ENCODE assay signal across 8 cellular contexts in the genomic region with DNA sequence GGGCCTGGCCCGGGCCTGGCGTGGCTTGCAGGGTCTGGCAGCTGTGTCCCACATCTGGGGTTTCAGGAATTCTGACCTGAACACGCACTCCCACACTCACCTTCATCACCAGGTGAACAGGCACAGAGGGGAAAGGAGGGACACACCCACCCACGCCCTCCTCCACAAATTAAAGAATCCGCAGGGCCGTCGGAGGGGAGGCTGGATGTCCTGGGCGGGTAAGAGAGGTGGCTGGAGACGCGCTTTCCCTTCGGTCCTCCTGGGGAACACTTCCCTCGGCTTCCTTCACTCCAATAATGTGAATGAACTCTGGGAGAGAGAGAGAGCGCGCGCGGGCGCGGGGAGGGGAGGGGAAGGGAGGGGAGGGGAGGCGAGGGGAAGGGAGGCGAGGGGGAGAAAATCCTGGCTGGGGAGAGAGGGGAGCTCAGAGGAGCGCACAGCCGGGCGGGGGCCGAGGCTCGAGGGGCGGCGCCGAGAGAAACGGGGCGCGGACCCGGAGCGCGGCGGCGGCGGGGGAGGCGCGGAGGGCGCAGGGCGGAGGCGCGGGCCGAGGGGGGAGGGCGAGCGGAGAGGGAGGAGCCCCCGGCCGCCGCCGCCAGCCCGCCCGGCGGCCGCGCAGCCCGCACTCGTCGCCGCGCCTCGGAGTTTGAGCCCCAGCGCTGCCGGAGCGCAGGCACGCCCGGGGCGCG. TPM values are rescaled to one million over a fixed set of nuclear protein-coding genes. Genes with fewer than 3 reads are reported as not detected.
DNase-seq lines count a peak whose midpoint lies in the region; ATAC-seq and TF ChIP-seq lines count a peak whose summit lies in the region.

A gene (plus strand): TSS at position 625 of the 689 bp plus-strand sequence. CDS start 205 bp downstream, outside the sequence.

- peaks cover 0 to 45% (median 15%) of the 10 kb centered on the region in 11 experiments; a peak in 15 of 22 replicates for H4K20me1 ChIP-seq in BLaER1 treated with 17β-estradiol and CSF1 and Interleukin-3, amounts not matched to agents 10 nM and 100 nM

- H3K27me3 Mint-ChIP-seq in natural killer cell (ENCODE audit: low read depth in 2 of 2), result peaks cover 49 to 50% of the 10 kb centered on the region in 2 donors

- intact Hi-C loops in natural killer cell (cut with micrococcal nuclease), result no loop called here

- peak within 1 kb of the TSS in 1 of 11 experiments; percentile 32; a peak in 1 of 22 replicates for H3K27ac ChIP-seq in BLaER1 treated with 17β-estradiol and CSF1 and Interleukin-3, amounts not matched to agents 10 nM and 100 nM

- no peaks in the 10 kb centered on the region for H3K9me3 ChIP-seq in BLaER1 treated with 17β-estradiol and CSF1 and Interleukin-3, amounts not matched to agents 10 nM and 100 nM (replicated peaks in 1 of 11)

- H3K36me3 ChIP-seq in BLaER1 treated with 17β-estradiol and CSF1 and Interleukin-3, amounts not matched to agents 10 nM and 100 nM, result no peaks in the 10 kb centered on the region

- no peak for TF ChIP-seq CTCF in natural killer cell (IDR thresholded peaks at IDR 0.05)

- H3K4me3 ChIP-seq in BLaER1 treated with 17β-estradiol and CSF1 and Interleukin-3, amounts not matched to agents 10 nM and 100 nM, result peak within 1 kb of the TSS; percentile 59 to 75 (median 69)

- H3K9ac ChIP-seq in BLaER1 treated with 17β-estradiol and CSF1 and Interleukin-3, amounts not matched to agents 10 nM and 100 nM, result peak within 1 kb of the TSS in 9 of 11 experiments; percentile 13 to 64 (median 42); a peak in 15 of 22 replicates

- peak within 1 kb of the TSS; percentile 91 to 100 (median 99) for H3K4me2 ChIP-seq in BLaER1 treated with 17β-estradiol and CSF1 and Interleukin-3, amounts not matched to agents 10 nM and 100 nM

- H3K4me3 Mint-ChIP-seq in natural killer cell, result peak within 1 kb of the TSS; percentile 67

- no peaks in the 10 kb centered on the region for H3K36me3 Mint-ChIP-seq in natural killer cell

- H3K27ac Mint-ChIP-seq in natural killer cell, result no peak within 1 kb of the TSS

- ATAC-seq in natural killer cell (peak in 1 of 3 donors; percentile 15), HG02870 (IDR thresholded peaks at IDR 0.05; ENCODE audit: unreplicated experiment) (no peak)

- peaks cover 51 to 64% (median 60%) of the 10 kb centered on the region in 11 experiments for H3K27me3 ChIP-seq in BLaER1 treated with 17β-estradiol and CSF1 and Interleukin-3, amounts not matched to agents 10 nM and 100 nM

- peak; percentile 12 for DNase-seq in M059J (ENCODE audit: low read depth)
- no peak for DNase-seq in cerebellum (ENCODE audit: low spot score)
- no peak for DNase-seq in natural killer cell
- DNase-seq in DMS79 (lab: John Stamatoyannopoulos, UW), result no peak
- no peak for DNase-seq in HuH-7 (ENCODE audit: low spot score)
- no peak for DNase-seq in GM03348 (ENCODE audit: low spot score)

- H3K4me1 ChIP-seq in BLaER1 treated with 17β-estradiol and CSF1 and Interleukin-3, amounts not matched to agents 10 nM and 100 nM, result peaks cover 8 to 35% (median 16%) of the 10 kb centered on the region in 10 experiments

- no peaks in the 10 kb centered on the region for H3K9me3 Mint-ChIP-seq in natural killer cell

- H3K4me1 Mint-ChIP-seq in natural killer cell, result peaks cover 0 to 4% of the 10 kb centered on the region in 2 donors

RNA-seq across cellular contexts. Expression of the gene that starts here (rescaled TPM):
- 3.0 and 5.5 TPM in 2 replicates for total RNA-seq in M059J (2014; rRNA removed; shearing (Covaris generic))
- 34.8 TPM for total RNA-seq in cerebellum
- total RNA-seq in natural killer cell, result not detected
